In the genomic region with DNA sequence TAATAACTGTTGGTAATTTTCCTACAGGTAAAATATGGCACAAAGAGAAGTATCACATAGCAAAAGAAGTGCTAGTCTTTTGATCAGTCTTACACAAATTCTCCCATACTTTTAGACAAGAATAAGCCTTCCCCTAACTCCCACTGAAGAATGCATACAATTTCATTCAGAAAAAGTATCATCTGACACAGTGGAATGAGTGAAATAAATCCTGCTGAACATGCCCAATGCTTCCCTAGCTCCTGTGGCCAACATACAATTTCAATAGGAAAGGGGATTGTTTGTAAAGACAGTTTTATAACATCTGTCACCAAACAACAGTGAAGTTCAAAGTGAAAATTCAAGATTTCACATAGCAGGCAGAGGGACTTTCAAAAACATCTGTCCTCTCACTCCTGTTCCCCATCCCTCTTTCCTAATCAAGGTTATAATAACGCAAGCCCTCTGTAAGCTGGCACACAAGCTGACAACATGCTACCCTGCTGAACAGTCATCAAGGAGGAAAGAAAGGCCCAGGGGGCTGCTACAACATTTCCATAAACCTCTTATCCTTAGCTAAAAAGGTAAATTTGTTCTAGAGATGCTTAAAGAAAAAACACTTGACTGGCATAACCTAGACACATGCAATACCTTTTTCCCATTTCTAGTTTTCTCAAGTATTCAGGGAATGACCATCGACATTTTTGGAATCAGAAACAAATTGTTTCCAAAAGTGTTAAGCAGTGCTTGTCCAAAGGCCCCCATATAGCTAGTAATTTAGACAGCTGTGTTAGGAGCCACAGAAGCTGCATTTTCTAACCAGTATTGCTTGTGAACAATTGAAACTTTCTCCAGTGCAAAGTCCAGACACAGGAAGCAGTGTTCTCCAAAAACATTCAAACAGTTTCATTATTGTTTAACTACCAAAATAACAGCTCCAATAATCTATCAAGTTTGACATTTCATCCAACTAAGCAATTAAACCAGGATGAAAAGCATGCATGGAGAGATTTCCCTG, we compare ENCODE assay signal across 14 cellular contexts. TPM values are rescaled to one million over a fixed set of nuclear protein-coding genes. Genes with fewer than 3 reads are reported as not detected.
DNase-seq lines count a peak whose midpoint lies in the region; ATAC-seq lines count a peak whose summit lies in the region.
"Had no signal": no experiment of that assay in that cellular context is flagged by ENCODE, and none has a peak within 500 bp of the region (broad histone marks: within the 10 kb centered on the region; RNA-seq: fewer than 3 reads in every experiment).

No MANE protein-coding gene starts in this region.

- H3K27me3 Mint-ChIP-seq in activated CD4-positive, alpha-beta T cell treated with anti-CD3 and anti-CD28 coated beads, Interleukin-2, amount 10 ng/mL, durations not matched to agents 7 days and 5 days: no peaks in the 10 kb centered on the region
- no peaks in the 10 kb centered on the region for H3K27me3 Mint-ChIP-seq in activated T-helper 1 cell treated with anti-CD3 and anti-CD28 coated beads, Interleukin-12 subunit alpha, Interleukin-12 subunit beta, Interleukin-2, Interleukin-4 antibody, amounts not matched to agents 30 ng/mL and 10 ng/mL and 1 ng/mL, durations not matched to agents 14 hours and 24 hours and 36 hours (ENCODE audit: insufficient read depth)

- H3K9me3 Mint-ChIP-seq in activated CD4-positive, alpha-beta T cell treated with anti-CD3 and anti-CD28 coated beads, Interleukin-2, amount 10 ng/mL, durations not matched to agents 7 days and 5 days: no peaks in the 10 kb centered on the region
- H3K9me3 Mint-ChIP-seq in activated T-helper 1 cell treated with anti-CD3 and anti-CD28 coated beads, Interleukin-12 subunit alpha, Interleukin-12 subunit beta, Interleukin-2, Interleukin-4 antibody, amounts not matched to agents 30 ng/mL and 10 ng/mL and 1 ng/mL, durations not matched to agents 14 hours and 24 hours and 36 hours: no peaks in the 10 kb centered on the region
- H3K9me3 Mint-ChIP-seq: WTC11 had no signal

- no peak overlapping the region for H3K4me3 Mint-ChIP-seq in activated CD4-positive, alpha-beta T cell treated with anti-CD3 and anti-CD28 coated beads, Interleukin-2, amount 10 ng/mL, durations not matched to agents 7 days and 5 days
- H3K4me3 Mint-ChIP-seq in activated T-helper 1 cell treated with anti-CD3 and anti-CD28 coated beads, Interleukin-12 subunit alpha, Interleukin-12 subunit beta, Interleukin-2, Interleukin-4 antibody, amounts not matched to agents 30 ng/mL and 10 ng/mL and 1 ng/mL, durations not matched to agents 14 hours and 24 hours and 36 hours: peak overlapping the region; percentile 57
- H3K4me3 Mint-ChIP-seq: WTC11 had no signal

- H3K4me1 Mint-ChIP-seq in activated CD4-positive, alpha-beta T cell treated with anti-CD3 and anti-CD28 coated beads, Interleukin-2, amount 10 ng/mL, durations not matched to agents 7 days and 5 days: peaks cover 67% of the 10 kb centered on the region
- peaks cover 61% of the 10 kb centered on the region for H3K4me1 Mint-ChIP-seq in activated T-helper 1 cell treated with anti-CD3 and anti-CD28 coated beads, Interleukin-12 subunit alpha, Interleukin-12 subunit beta, Interleukin-2, Interleukin-4 antibody, amounts not matched to agents 30 ng/mL and 10 ng/mL and 1 ng/mL, durations not matched to agents 14 hours and 24 hours and 36 hours (ENCODE audit: low read depth)

- H3K36me3 Mint-ChIP-seq in activated CD4-positive, alpha-beta T cell treated with anti-CD3 and anti-CD28 coated beads, Interleukin-2, amount 10 ng/mL, durations not matched to agents 7 days and 5 days (ENCODE audit: low read depth): peaks cover 39% of the 10 kb centered on the region
- peaks cover 10% of the 10 kb centered on the region for H3K36me3 Mint-ChIP-seq in activated T-helper 1 cell treated with anti-CD3 and anti-CD28 coated beads, Interleukin-12 subunit alpha, Interleukin-12 subunit beta, Interleukin-2, Interleukin-4 antibody, amounts not matched to agents 30 ng/mL and 10 ng/mL and 1 ng/mL, durations not matched to agents 14 hours and 24 hours and 36 hours (ENCODE audit: low read depth)
- H3K36me3 Mint-ChIP-seq: WTC11 had no signal

- peak overlapping the region; percentile 16 for H3K27ac Mint-ChIP-seq in activated CD4-positive, alpha-beta T cell treated with anti-CD3 and anti-CD28 coated beads, Interleukin-2, amount 10 ng/mL, durations not matched to agents 7 days and 5 days
- H3K27ac Mint-ChIP-seq in activated T-helper 1 cell treated with anti-CD3 and anti-CD28 coated beads, Interleukin-12 subunit alpha, Interleukin-12 subunit beta, Interleukin-2, Interleukin-4 antibody, amounts not matched to agents 30 ng/mL and 10 ng/mL and 1 ng/mL, durations not matched to agents 14 hours and 24 hours and 36 hours: peak overlapping the region; percentile 69
- H3K27ac Mint-ChIP-seq: WTC11 had no signal

- DNase-seq in activated CD4-positive, alpha-beta T cell treated with anti-CD3 and anti-CD28 coated beads, Interleukin-2, amount 10 ng/mL, durations not matched to agents 7 days and 5 days: no peak
- no peak for DNase-seq in activated CD4-positive, alpha-beta T cell treated with anti-CD3 and anti-CD28 coated beads, Interleukin-2, amount 50 U/mL, for 48 hours
- DNase-seq in activated T-helper 1 cell treated with anti-CD3 and anti-CD28 coated beads, Interleukin-12 subunit alpha, Interleukin-12 subunit beta, Interleukin-2, Interleukin-4 antibody, amounts not matched to agents 30 ng/mL and 10 ng/mL and 1 ng/mL, durations not matched to agents 14 hours and 24 hours and 36 hours (ENCODE audit: low spot score): no peak
- peak; percentile 22 to 89 for DNase-seq in hippocampal formation (lab: John Stamatoyannopoulos, UW)
- peak; percentile 65 for DNase-seq in renal cortical epithelial cell (ENCODE audit: low read depth)
- DNase-seq in GDM1 (lab: John Stamatoyannopoulos, UW): no peak
- DNase-seq: NCI-H226 had no signal

- CTCF ChIA-PET in activated CD4-positive, alpha-beta T cell treated with anti-CD3 and anti-CD28 coated beads, Interleukin-2, amount 10 ng/mL, durations not matched to agents 7 days and 5 days (lab: Charles Lee): interaction anchor here (1.2 to 2.4 kb wide), 4 partner anchors 10 to 15 kb away, joined by 3 to 11 read pairs (median 4); no protein-coding TSS in a partner anchor

- POLR2A ChIA-PET in activated CD4-positive, alpha-beta T cell treated with anti-CD3 and anti-CD28 coated beads, Interleukin-2, amount 10 ng/mL, durations not matched to agents 7 days and 5 days (lab: Charles Lee): no interaction called here

- intact Hi-C loops in activated T-helper 1 cell treated with anti-CD3 and anti-CD28 coated beads, Interleukin-12 subunit alpha, Interleukin-12 subunit beta, Interleukin-2, Interleukin-4 antibody, amounts not matched to agents 30 ng/mL and 10 ng/mL and 1 ng/mL, durations not matched to agents 14 hours and 24 hours and 36 hours (cut with micrococcal nuclease): no loop called here

- ATAC-seq in HG03045 (IDR thresholded peaks at IDR 0.05; ENCODE audit: unreplicated experiment) (no peak), HG03135 (IDR thresholded peaks at IDR 0.05; ENCODE audit: unreplicated experiment) (no peak)
- ATAC-seq: Right ventricle myocardium inferior, WTC11 had no signal

RNA-seq across cellular contexts. Expression of gene RFFL, which starts 11.5 kb away (rescaled TPM):
- 10 to 100 TPM; 36.0 to 40.1 TPM for total RNA-seq in activated CD4-positive, alpha-beta T cell treated with anti-CD3 and anti-CD28 coated beads, Interleukin-2, amount 10 ng/mL, durations not matched to agents 7 days and 5 days
- 28.1 and 28.2 TPM in 2 replicates for total RNA-seq in activated T-helper 1 cell treated with anti-CD3 and anti-CD28 coated beads, Interleukin-12 subunit alpha, Interleukin-12 subunit beta, Interleukin-2, Interleukin-4 antibody, amounts not matched to agents 30 ng/mL and 10 ng/mL and 1 ng/mL, durations not matched to agents 14 hours and 24 hours and 36 hours
- 6.8 and 20.7 TPM in 2 replicates for total RNA-seq in renal cortical epithelial cell

RNA-seq across cellular contexts. Expression of gene RAD51D, which starts 44.7 kb away (rescaled TPM):
- 10 to 100 TPM; 26.7 to 41.6 TPM for total RNA-seq in activated CD4-positive, alpha-beta T cell treated with anti-CD3 and anti-CD28 coated beads, Interleukin-2, amount 10 ng/mL, durations not matched to agents 7 days and 5 days
- 29.8 and 34.9 TPM in 2 replicates for total RNA-seq in activated T-helper 1 cell treated with anti-CD3 and anti-CD28 coated beads, Interleukin-12 subunit alpha, Interleukin-12 subunit beta, Interleukin-2, Interleukin-4 antibody, amounts not matched to agents 30 ng/mL and 10 ng/mL and 1 ng/mL, durations not matched to agents 14 hours and 24 hours and 36 hours
- total RNA-seq in renal cortical epithelial cell: 7.8 and 8.8 TPM in 2 replicates

RNA-seq across cellular contexts. Expression of gene FNDC8, which starts 46.4 kb away (rescaled TPM):
- total RNA-seq in activated CD4-positive, alpha-beta T cell treated with anti-CD3 and anti-CD28 coated beads, Interleukin-2, amount 10 ng/mL, durations not matched to agents 7 days and 5 days: not detected
- total RNA-seq in activated T-helper 1 cell treated with anti-CD3 and anti-CD28 coated beads, Interleukin-12 subunit alpha, Interleukin-12 subunit beta, Interleukin-2, Interleukin-4 antibody, amounts not matched to agents 30 ng/mL and 10 ng/mL and 1 ng/mL, durations not matched to agents 14 hours and 24 hours and 36 hours: not detected in 2 replicates
- not detected in 2 replicates for total RNA-seq in renal cortical epithelial cell
- total RNA-seq: Daoy, mucosa of gallbladder, Right ventricle myocardium inferior, urinary bladder, WTC11 had no signal

Comparison
In these comparisons a context has a peak if more than half of its experiments do, and no peak if none do; other contexts are left out.
1. DNase-seq: peak in hippocampal formation (2 of 2) and renal cortical epithelial cell (single experiment); none in activated CD4-positive, alpha-beta T cell treated with anti-CD3 and anti-CD28 coated beads, Interleukin-2, amount 10 ng/mL, durations not matched to agents 7 days and 5 days (single experiment), activated CD4-positive, alpha-beta T cell treated with anti-CD3 and anti-CD28 coated beads, Interleukin-2, amount 50 U/mL, for 48 hours (0 of 2), activated T-helper 1 cell treated with anti-CD3 and anti-CD28 coated beads, Interleukin-12 subunit alpha, Interleukin-12 subunit beta, Interleukin-2, Interleukin-4 antibody, amounts not matched to agents 30 ng/mL and 10 ng/mL and 1 ng/mL, durations not matched to agents 14 hours and 24 hours and 36 hours (single experiment) and GDM1 (single experiment).